ENCODE assay signal across 25 cellular contexts in the genomic region with DNA sequence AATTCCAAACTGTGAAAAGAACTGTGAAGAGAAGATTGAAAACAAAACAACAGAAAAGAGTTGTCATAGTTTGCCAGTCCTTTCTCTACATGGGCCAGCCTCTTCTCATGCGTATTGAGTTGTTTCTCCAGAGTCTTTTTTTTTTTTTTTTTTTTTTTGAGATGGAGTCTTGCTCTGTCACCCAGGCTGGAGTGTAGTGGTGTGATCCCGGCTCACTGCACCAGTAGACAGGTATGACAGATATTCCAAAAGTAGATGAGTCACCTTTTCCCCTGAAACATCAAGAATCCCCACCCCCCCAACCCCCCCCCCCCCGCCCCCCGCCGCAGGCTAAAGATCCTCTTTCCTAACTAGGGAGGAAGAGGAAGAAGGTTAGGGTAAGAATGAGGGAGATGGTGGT.
"Had no signal": no experiment of that assay in that cellular context is flagged by ENCODE, and none has a peak within 500 bp of the region (broad histone marks: within the 10 kb centered on the region; RNA-seq: fewer than 3 reads in every experiment).

No MANE protein-coding gene starts in this region.

- H3K4me3 Mint-ChIP-seq: effector memory CD8-positive, alpha-beta T cell; memory B cell; natural killer cell treated with Interleukin-12 subunit alpha and Interleukin-12 subunit beta and Interleukin-15 and Interleukin-18, amount 100 ng/mL, for 72 hours; stimulated activated effector memory CD8-positive, alpha-beta T cell treated with anti-CD3 and anti-CD28 coated beads, Interleukin-12 subunit alpha, Interleukin-12 subunit beta, amount 100 ng/mL, for 72 hours had no signal

- H3K27ac ChIP-seq: epithelial cell of prostate, esophagus muscularis mucosa, gastroesophageal sphincter, left ventricle myocardium inferior, lower lobe of right lung, parathyroid adenoma, prostate gland, right lobe of liver, suprapubic skin, tibial artery, upper lobe of left lung, vagina had no signal

- H3K27me3 Mint-ChIP-seq: effector memory CD8-positive, alpha-beta T cell; memory B cell; natural killer cell treated with Interleukin-12 subunit alpha and Interleukin-12 subunit beta and Interleukin-15 and Interleukin-18, amount 100 ng/mL, for 72 hours had no signal

- H3K4me1 ChIP-seq: esophagus muscularis mucosa, gastroesophageal sphincter, left ventricle myocardium inferior, lower lobe of right lung, parathyroid adenoma, prostate gland, right lobe of liver, suprapubic skin, tibial artery, upper lobe of left lung, vagina had no signal

- H3K4me1 Mint-ChIP-seq: memory B cell; stimulated activated effector memory CD8-positive, alpha-beta T cell treated with anti-CD3 and anti-CD28 coated beads, Interleukin-12 subunit alpha, Interleukin-12 subunit beta, amount 100 ng/mL, for 72 hours had no signal

- H3K27me3 ChIP-seq: esophagus muscularis mucosa, gastroesophageal sphincter, right lobe of liver, suprapubic skin, tibial artery, upper lobe of left lung, vagina had no signal

- DNase-seq: cortex of kidney; effector memory CD8-positive, alpha-beta T cell; glutamatergic neuron; left cardiac atrium; left ventricle myocardium inferior; lower lobe of right lung; midbrain; retina; right lobe of liver; stimulated activated CD4-positive, alpha-beta T cell treated with anti-CD3 and anti-CD28 coated beads, Interleukin-4, amount 100 ng/mL, for 1 hour; stimulated activated CD8-positive, alpha-beta memory T cell treated with anti-CD3 and anti-CD28 coated beads, Interleukin-4, amount 100 ng/mL, for 48 hours; stimulated activated naive CD8-positive, alpha-beta T cell treated with anti-CD3 and anti-CD28 coated beads, Interleukin-15, Interleukin-2, amounts not matched to agents 100 U/mL and 50 U/mL, for 24 hours; tibial artery; upper lobe of left lung had no signal

- ATAC-seq: effector memory CD8-positive, alpha-beta T cell; gastroesophageal sphincter; left cardiac atrium; lower lobe of right lung; natural killer cell treated with Interleukin-12 subunit alpha and Interleukin-12 subunit beta and Interleukin-15 and Interleukin-18, amount 100 ng/mL, for 72 hours; right lobe of liver; stimulated activated effector memory CD8-positive, alpha-beta T cell treated with anti-CD3 and anti-CD28 coated beads, Interleukin-12 subunit alpha, Interleukin-12 subunit beta, amount 100 ng/mL, for 72 hours; stimulated activated naive CD8-positive, alpha-beta T cell treated with anti-CD3 and anti-CD28 coated beads, Interleukin-15, Interleukin-2, amounts not matched to agents 100 U/mL and 50 U/mL, for 24 hours had no signal

- H3K27ac Mint-ChIP-seq: effector memory CD8-positive, alpha-beta T cell; memory B cell; natural killer cell treated with Interleukin-12 subunit alpha and Interleukin-12 subunit beta and Interleukin-15 and Interleukin-18, amount 100 ng/mL, for 72 hours; stimulated activated effector memory CD8-positive, alpha-beta T cell treated with anti-CD3 and anti-CD28 coated beads, Interleukin-12 subunit alpha, Interleukin-12 subunit beta, amount 100 ng/mL, for 72 hours had no signal

- H3K36me3 Mint-ChIP-seq: memory B cell; natural killer cell treated with Interleukin-12 subunit alpha and Interleukin-12 subunit beta and Interleukin-15 and Interleukin-18, amount 100 ng/mL, for 72 hours; stimulated activated effector memory CD8-positive, alpha-beta T cell treated with anti-CD3 and anti-CD28 coated beads, Interleukin-12 subunit alpha, Interleukin-12 subunit beta, amount 100 ng/mL, for 72 hours had no signal

- H3K9me3 ChIP-seq: esophagus muscularis mucosa, gastroesophageal sphincter, left ventricle myocardium inferior, lower lobe of right lung, prostate gland, right lobe of liver, suprapubic skin, tibial artery, upper lobe of left lung, vagina had no signal

- H3K4me3 ChIP-seq: esophagus muscularis mucosa, gastroesophageal sphincter, left ventricle myocardium inferior, lower lobe of right lung, prostate gland, right lobe of liver, suprapubic skin, tibial artery, upper lobe of left lung, vagina had no signal

- H3K9me3 Mint-ChIP-seq: effector memory CD8-positive, alpha-beta T cell; memory B cell; natural killer cell treated with Interleukin-12 subunit alpha and Interleukin-12 subunit beta and Interleukin-15 and Interleukin-18, amount 100 ng/mL, for 72 hours; stimulated activated effector memory CD8-positive, alpha-beta T cell treated with anti-CD3 and anti-CD28 coated beads, Interleukin-12 subunit alpha, Interleukin-12 subunit beta, amount 100 ng/mL, for 72 hours had no signal

- FAIRE-seq: keratinocyte had no signal

- H3K79me2 ChIP-seq: parathyroid adenoma had no signal

- H2AFZ ChIP-seq: parathyroid adenoma had no signal

- H3K36me3 ChIP-seq: esophagus muscularis mucosa, gastroesophageal sphincter, left ventricle myocardium inferior, lower lobe of right lung, prostate gland, right lobe of liver, suprapubic skin, tibial artery, upper lobe of left lung, vagina had no signal
